ENCODE assay signal across 13 cellular contexts in genomic region chr16:2971985-2972784, GRCh38. TPM values are rescaled to one million over a fixed set of nuclear protein-coding genes. Genes with fewer than 3 reads are reported as not detected.
DNase-seq lines count a peak whose midpoint lies in the region; ATAC-seq and TF ChIP-seq lines count a peak whose summit lies in the region.
"Had no signal": no experiment of that assay in that cellular context is flagged by ENCODE, and none has a peak within 500 bp of the region (broad histone marks: within the 10 kb centered on the region; RNA-seq: fewer than 3 reads in every experiment).

No MANE protein-coding gene starts in this region.

- H3K9me3 ChIP-seq in BLaER1 (no peaks in the 10 kb centered on the region), DND-41 (ENCODE audit: insufficient read depth, low read length, severe bottlenecking) (no peaks in the 10 kb centered on the region), WERI-Rb-1 (ENCODE audit: severe bottlenecking) (peaks cover 3% of the 10 kb centered on the region)
- H3K9me3 ChIP-seq: tibial artery had no signal

- H3K4me1 ChIP-seq in BLaER1 = peaks cover 87% of the 10 kb centered on the region
- H3K4me1 ChIP-seq in DND-41 (ENCODE audit: insufficient read depth, low read length) = peaks cover 61% of the 10 kb centered on the region

- H3K27ac ChIP-seq in BLaER1 = peak overlapping the region; percentile 91
- peak overlapping the region; percentile 12; the same call in 1 of the 2 replicates for H3K27ac ChIP-seq in DND-41 (ENCODE audit: low read length)
- H3K27ac ChIP-seq in WERI-Rb-1 = peak overlapping the region; percentile 9
- peak overlapping the region; percentile 96 for H3K27ac ChIP-seq in layer of hippocampus (ENCODE audit: low read depth, low read length)
- H3K27ac ChIP-seq: tibial artery had no signal

- H3K4me3 ChIP-seq in BLaER1 = peak overlapping the region; percentile 93
- 0 out of 4 replicates have a peak overlapping the region, but pooled peaks of 1 of the 2 experiments have one; percentile 79 for H3K4me3 ChIP-seq in DND-41 (ENCODE audit: low read depth in 1 of 2, low read length in 2 of 2)
- H3K4me3 ChIP-seq in WERI-Rb-1 (ENCODE audit: low read depth, low read length) = no peak overlapping the region
- H3K4me3 ChIP-seq: tibial artery had no signal

- H4K20me1 ChIP-seq in BLaER1 (peaks cover 87% of the 10 kb centered on the region), DND-41 (ENCODE audit: insufficient read depth, low read length) (peaks cover 68% of the 10 kb centered on the region)

- ATAC-seq in DND-41 (ENCODE audit: insufficient read depth, low read depth) (no peak), omental fat pad (ENCODE audit: low FRiP score) (no peak)
- ATAC-seq: PC-3, sciatic nerve had no signal

- TF ChIP-seq CTCF in DND-41 (IDR thresholded peaks at IDR 0.05; ENCODE audit: borderline replicate concordance, extremely low read depth, low read length, poor library complexity, severe bottlenecking) (no peak), WERI-Rb-1 (IDR thresholded peaks at IDR 0.05; ENCODE audit: low read depth, low read length) (no peak), omental fat pad (IDR thresholded peaks at IDR 0.05) (no peak)

- DNase-seq in DND-41 (no peak), WERI-Rb-1 (no peak), KBM-7 (no peak), omental fat pad (ENCODE audit: low spot score) (no peak), foreskin melanocyte (no peak)
- DNase-seq: Calu3, cerebellar nuclear complex, NCI-H1694, PC-3, tibial artery had no signal

- H3K9ac ChIP-seq in BLaER1 = peak overlapping the region; percentile 92
- H3K9ac ChIP-seq in DND-41 (ENCODE audit: low read depth, low read length) = 0 out of 2 replicates have a peak overlapping the region, but pooled peaks have one; percentile 1

- H3K79me2 ChIP-seq in DND-41 (ENCODE audit: insufficient read depth, low read length) = peaks cover 66% of the 10 kb centered on the region

- H3K27me3 ChIP-seq in BLaER1 = no peaks in the 10 kb centered on the region
- H3K27me3 ChIP-seq in DND-41 (ENCODE audit: insufficient read depth, low read length, poor library complexity) = no peaks in the 10 kb centered on the region
- no peaks in the 10 kb centered on the region for H3K27me3 ChIP-seq in WERI-Rb-1 (ENCODE audit: insufficient read depth, low read depth, severe bottlenecking)
- H3K27me3 ChIP-seq in layer of hippocampus (ENCODE audit: control insufficient read depth, insufficient read depth, low read length) = peaks cover 4% of the 10 kb centered on the region

- in situ Hi-C loops in KBM-7 (cut with MboI; ENCODE audit: low pct_unique_long_range_greater_than_20kb, low sequenced_read_pairs) = no loop called here

- H3K4me2 ChIP-seq in BLaER1 (peak overlapping the region; percentile 97), DND-41 (ENCODE audit: insufficient read depth, low read length) (peak overlapping the region; percentile 97; the same call in 1 of the 2 replicates)

- H3K36me3 ChIP-seq in BLaER1 = peaks cover 43% of the 10 kb centered on the region
- H3K36me3 ChIP-seq in DND-41 (ENCODE audit: insufficient read depth, low read length) = peaks cover 68% of the 10 kb centered on the region
- peaks cover 91% of the 10 kb centered on the region for H3K36me3 ChIP-seq in WERI-Rb-1
- H3K36me3 ChIP-seq: tibial artery had no signal

- H2AFZ ChIP-seq in DND-41 (ENCODE audit: low read depth, low read length) = no peak overlapping the region

RNA-seq across cellular contexts. Expression of gene PAQR4, which starts 3.0 kb away (rescaled TPM):
- total RNA-seq in omental fat pad = 1 to 10 TPM; 1.9 to 6.8 (median 3.5) TPM

RNA-seq across cellular contexts. Expression of gene PKMYT1, which starts 8.1 kb away (rescaled TPM):
- 1 to 10 TPM in 1 of 4 donors, under 1 TPM in 2, not detected in 1; 0.25 to 1.7 (median 0.79) TPM for total RNA-seq in omental fat pad

RNA-seq across cellular contexts. Expression of gene KREMEN2, which starts 8.1 kb away (rescaled TPM):
- not detected for total RNA-seq in omental fat pad
- total RNA-seq: Calu3, sciatic nerve had no signal

RNA-seq across cellular contexts. Expression of gene CLDN9, which starts 40.5 kb away (rescaled TPM):
- total RNA-seq in omental fat pad = under 1 TPM in 2 of 4 donors, not detected in 2; 0.24 to 0.63 TPM

RNA-seq across cellular contexts. Expression of gene CLDN6, which starts 45.8 kb away (rescaled TPM):
- total RNA-seq in omental fat pad = not detected
- total RNA-seq: PC-3, sciatic nerve had no signal

Comparison
In these comparisons a context has a peak if more than half of its experiments do, and no peak if none do; other contexts are left out.
1. H3K27ac ChIP-seq: peak in every context shown above with its lines; median percentile 96 in layer of hippocampus; 91 in BLaER1; 12 in DND-41; 9 in WERI-Rb-1.